1 cellular context compared by ENCODE assay signal in the genomic region with DNA sequence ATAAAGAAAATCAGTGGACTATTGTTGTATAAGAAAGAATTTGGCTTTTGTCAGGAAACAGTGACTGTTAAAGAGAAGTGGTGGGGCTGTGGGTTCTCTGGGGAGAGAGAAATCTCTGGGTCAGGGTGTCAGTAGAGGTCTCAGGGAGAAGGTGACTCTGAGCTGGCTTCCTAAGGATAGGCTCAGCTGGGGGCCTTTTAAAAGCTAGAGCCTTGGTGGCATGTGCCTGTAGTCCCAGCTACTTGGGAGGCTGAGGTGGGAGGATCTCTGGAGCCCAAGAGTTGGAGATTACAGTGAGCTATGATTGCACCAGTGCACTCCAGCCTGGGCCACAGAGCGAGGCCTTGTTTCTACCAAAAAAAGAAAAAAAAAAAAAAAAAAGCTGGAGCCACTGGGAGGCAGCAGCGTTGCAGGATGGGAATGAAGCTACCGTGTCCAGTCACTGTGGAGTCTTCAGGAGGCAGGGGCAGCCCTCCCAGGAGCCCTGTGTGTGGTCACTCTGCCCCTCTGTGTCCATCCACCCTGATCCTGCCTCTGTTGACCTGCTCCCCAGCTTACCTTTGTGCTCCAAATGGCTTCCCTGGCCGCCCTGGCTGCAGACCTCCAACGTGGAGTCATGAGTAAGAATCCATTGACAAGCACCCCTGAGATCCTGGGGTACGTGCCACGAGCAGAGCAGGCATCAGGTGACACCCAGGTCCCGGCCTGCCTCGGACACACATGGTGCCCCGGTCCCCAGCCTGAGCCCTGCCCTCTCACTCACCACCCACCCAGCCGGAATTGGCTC.
TF ChIP-seq lines count a peak whose summit lies in the region.

No MANE protein-coding gene starts in this region.

TF ChIP-seq in H1, 55 proteins besides CTCF, POLR2A, EP300 and RAD21:
- TF ChIP-seq HDAC6 (IDR thresholded peaks at IDR 0.05; ENCODE audit: low read depth, low read length) (no peak), MAFK (IDR thresholded peaks at IDR 0.05; ENCODE audit: low read depth, low read length) (no peak), RFX5 (IDR thresholded peaks at IDR 0.05; ENCODE audit: borderline replicate concordance, low read depth, low read length) (no peak), POU5F1 (IDR thresholded peaks at IDR 0.05; ENCODE audit: low read depth, low read length) (no peak), TEAD4 (IDR thresholded peaks at IDR 0.05; ENCODE audit: low read depth, low read length) (no peak)
